In the genomic region with DNA sequence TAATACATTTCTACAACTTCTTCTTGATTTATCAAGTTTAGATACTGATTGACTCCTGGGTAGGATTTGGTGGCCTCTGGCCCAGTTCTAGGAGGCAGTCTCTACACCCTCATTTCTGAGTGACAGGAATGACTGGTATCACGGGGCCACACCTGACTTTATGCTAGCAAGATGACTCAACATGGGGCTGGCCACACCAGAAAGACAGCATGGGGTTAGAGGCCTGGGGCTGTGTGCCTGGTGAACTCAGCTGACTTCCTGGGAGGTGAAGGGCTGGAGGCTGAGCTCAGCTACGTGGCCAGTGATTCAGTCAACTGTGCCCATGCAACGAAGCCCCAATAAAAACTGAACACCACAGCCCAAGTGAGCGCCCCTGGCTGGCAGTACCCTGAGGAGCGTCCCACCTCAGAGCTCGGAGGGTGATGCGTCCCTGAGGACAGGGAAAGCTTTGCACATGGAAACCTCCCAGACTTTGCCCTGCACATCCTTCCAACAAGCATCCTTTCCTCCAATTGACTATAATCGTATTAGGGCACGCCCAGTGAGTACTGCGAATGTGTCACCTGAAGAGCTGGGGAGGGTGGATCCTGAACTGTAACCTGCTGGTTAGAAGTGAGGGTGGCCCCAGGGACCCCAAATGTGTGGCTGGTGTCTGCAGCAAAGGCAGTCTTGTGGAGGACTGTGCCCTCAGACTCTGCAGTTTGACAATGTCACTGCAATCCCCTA, we compare ENCODE assay signal across 8 cellular contexts. TPM values are rescaled to one million over a fixed set of nuclear protein-coding genes. Genes with fewer than 3 reads are reported as not detected.
DNase-seq lines count a peak whose midpoint lies in the region; ATAC-seq and TF ChIP-seq lines count a peak whose summit lies in the region.

No MANE protein-coding gene starts in this region.

- H3K79me1 ChIP-seq in mesenchymal stem cell (replicated peaks; ENCODE audit: low read length, poor library complexity, severe bottlenecking), result peaks cover 11% of the 10 kb centered on the region

- H2AK5ac ChIP-seq in mesenchymal stem cell (ENCODE audit: low read length, severe bottlenecking), result peak overlapping the region; percentile 5

- H3K9me3 ChIP-seq in mesenchymal stem cell (ENCODE audit: control insufficient read depth, low read length), result no peaks in the 10 kb centered on the region

- H3K23ac ChIP-seq in mesenchymal stem cell (ENCODE audit: low read length in 2 of 2), result no peak overlapping the region

- no peak overlapping the region for H4K8ac ChIP-seq in mesenchymal stem cell (ENCODE audit: low read length)

- H2BK5ac ChIP-seq in mesenchymal stem cell (ENCODE audit: low read depth, low read length, poor library complexity, severe bottlenecking), result peak overlapping the region; percentile 1

- H3K9ac ChIP-seq in mesenchymal stem cell (ENCODE audit: low read length), result no peak overlapping the region

- peaks cover 50 to 69% of the 10 kb centered on the region in 2 experiments for H3K36me3 ChIP-seq in mesenchymal stem cell (ENCODE audit: control insufficient read depth in 1 of 2, insufficient read depth in 2 of 2, low read depth in 1 of 2, low read length in 2 of 2)

- no peak overlapping the region for H3K4me2 ChIP-seq in mesenchymal stem cell (ENCODE audit: low read length, poor library complexity, severe bottlenecking)

- no peak overlapping the region for H2AFZ ChIP-seq in mesenchymal stem cell (ENCODE audit: low read depth, low read length)

- no peak overlapping the region for H2BK120ac ChIP-seq in mesenchymal stem cell (ENCODE audit: low read depth, low read length)

- H4K91ac ChIP-seq in mesenchymal stem cell (ENCODE audit: low read length), result no peak overlapping the region

- H2BK15ac ChIP-seq in mesenchymal stem cell (ENCODE audit: low read depth, poor library complexity, severe bottlenecking), result no peak overlapping the region

- H3K27me3 ChIP-seq in mesenchymal stem cell (ENCODE audit: control insufficient read depth in 1 of 2, insufficient read depth in 1 of 2, low read length in 2 of 2), result no peaks in the 10 kb centered on the region

- no peak overlapping the region for H3K4me3 ChIP-seq in mesenchymal stem cell (ENCODE audit: insufficient read depth in 1 of 2, low read depth in 1 of 2, low read length in 2 of 2)

- DNase-seq in HFFc6 (peak; percentile 61), SK-MEL-5 (ENCODE audit: low read depth, low spot score) (peak; percentile 89), mesenchymal stem cell (no peak), anterior cingulate cortex (lab: John Stamatoyannopoulos, UW) (no peak), DMS153 (lab: John Stamatoyannopoulos, UW) (no peak), MV-4-11 (lab: John Stamatoyannopoulos, UW) (no peak)

- no peaks in the 10 kb centered on the region; the same call in 1 of the 2 replicates for H3K27me3 Mint-ChIP-seq in HFFc6 (ENCODE audit: insufficient read depth)

- in situ Hi-C loops in SK-MEL-5 (cut with HindIII; ENCODE audit: low pct_unique_long_range_greater_than_20kb, low sequenced_read_pairs), result no loop called here

- H3K36me3 Mint-ChIP-seq in HFFc6 (ENCODE audit: low read depth), result peaks cover 55% of the 10 kb centered on the region

- H3K4me3 Mint-ChIP-seq in HFFc6, result no peak overlapping the region

- no peak overlapping the region for H2BK12ac ChIP-seq in mesenchymal stem cell (ENCODE audit: low read length in 2 of 2)

- H3K4ac ChIP-seq in mesenchymal stem cell (ENCODE audit: low read depth in 1 of 2, low read length in 2 of 2), result no peak overlapping the region

- H3K4me1 ChIP-seq in mesenchymal stem cell (ENCODE audit: control insufficient read depth, insufficient read depth, low read depth, low read length), result peaks cover 9% of the 10 kb centered on the region

- H3K9me3 Mint-ChIP-seq in HFFc6, result no peaks in the 10 kb centered on the region

- TF ChIP-seq CTCF in HFFc6 (IDR thresholded peaks at IDR 0.05), result no peak

- peak overlapping the region in 1 of 2 experiments; percentile 41 for H3K14ac ChIP-seq in mesenchymal stem cell (ENCODE audit: low read length in 2 of 2)

- WGBS in mesenchymal stem cell, result 93% methylated on average over 10 of the region's 10 CpGs

- H3K27ac ChIP-seq in mesenchymal stem cell (ENCODE audit: low read length, poor library complexity, severe bottlenecking), result peak overlapping the region; percentile 17

- peak overlapping the region; percentile 81 for H3K27ac Mint-ChIP-seq in HFFc6

- H3K4me1 Mint-ChIP-seq in HFFc6 (ENCODE audit: low read depth), result peaks cover 19% of the 10 kb centered on the region

- H3K18ac ChIP-seq in mesenchymal stem cell (ENCODE audit: low read depth in 1 of 2, low read length in 2 of 2), result no peak overlapping the region

- ATAC-seq in GM18861 (IDR thresholded peaks at IDR 0.05; ENCODE audit: unreplicated experiment) (peak; percentile 89), GM21528 (IDR thresholded peaks at IDR 0.05; ENCODE audit: low FRiP score, unreplicated experiment) (no peak)

RNA-seq across cellular contexts. Expression of gene NIPA2, which starts 57.2 kb away (rescaled TPM):
- 10 to 100 TPM; 71.7 to 92.4 (median 76.6) TPM for total RNA-seq in HFFc6 (2021; fragmentation: NEBNext Ultra II Directional; extraction: Animal tissue kit (Norgen Biotek cat#: 25700))
- total RNA-seq in SK-MEL-5 (2014; rRNA removed; shearing (Covaris generic)), result 130 and 131 TPM in 2 replicates
- polyA plus RNA-seq in SK-MEL-5 (2015; cell fraction: cytosol; rRNA removed), result 86.4 and 94.5 TPM in 2 replicates
- polyA plus RNA-seq in SK-MEL-5 (2015; cell fraction: nucleus; rRNA removed), result 36.9 and 43.0 TPM in 2 replicates
- polyA plus RNA-seq in mesenchymal stem cell (2013, experiment 1 of 2), result 53.0 TPM
- polyA plus RNA-seq in mesenchymal stem cell (2013, experiment 2 of 2), result 54.4 TPM

Comparison
In these comparisons a context has a peak if more than half of its experiments do, and no peak if none do; other contexts are left out.
1. DNase-seq: peak in HFFc6 (single experiment) and SK-MEL-5 (single experiment); none in mesenchymal stem cell (single experiment), anterior cingulate cortex (0 of 58), DMS153 (single experiment) and MV-4-11 (single experiment).